Comparison of ENCODE assay signal across 18 cellular contexts in genomic region chr1:14108356-14109275, GRCh38.
A peak's percentile ranks its signal among the peaks of the same experiment; 100 is the strongest.
DNase-seq lines count a peak whose midpoint lies in the region; ATAC-seq and TF ChIP-seq lines count a peak whose summit lies in the region.
"Had no signal": no experiment of that assay in that cellular context is flagged by ENCODE, and none has a peak within 500 bp of the region (broad histone marks: within the 10 kb centered on the region; RNA-seq: fewer than 3 reads in every experiment).

No MANE protein-coding gene starts in this region.

- intact Hi-C loops in Right ventricle myocardium inferior (cut with DNase I): no loop called here
- intact Hi-C loops in cardiac septum (cut with DNase I): no loop called here
- intact Hi-C loops in left ventricle myocardium superior (cut with micrococcal nuclease): no loop called here

- DNase-seq in Right ventricle myocardium inferior (ENCODE audit: missing footprints) (no peak), cardiac septum (ENCODE audit: low spot score) (no peak), RWPE1 (ENCODE audit: low spot score) (no peak), left ventricle myocardium superior (no peak), DMS53 treated with DMSO at 0.1 percent for 48 hours (lab: John Stamatoyannopoulos, UW; ENCODE audit: unreplicated experiment) (no peak)
- DNase-seq: activated naive CD4-positive, alpha-beta T cell treated with anti-CD3 and anti-CD28 coated beads, Interleukin-2, amount 50 U/mL, for 16 hours; CD4-positive, alpha-beta T cell; MM.1S; naive B cell; NCI-H2171 treated with DMSO at 0.1 percent for 48 hours; stimulated activated naive CD8-positive, alpha-beta T cell treated with anti-CD3 and anti-CD28 coated beads, Interleukin-15, Interleukin-2, amounts not matched to agents 100 U/mL and 50 U/mL, for 24 hours; uterus had no signal

- POLR2A ChIA-PET in RWPE1 (lab: Yijun Ruan, JAX; ENCODE audit: low non-redundant PET): no interaction called here

- ATAC-seq in Right ventricle myocardium inferior (peak; percentile 61), left ventricle myocardium superior (peak; percentile 78), GM19467 (IDR thresholded peaks at IDR 0.05; ENCODE audit: unreplicated experiment) (no peak), GM19351 (IDR thresholded peaks at IDR 0.05; ENCODE audit: unreplicated experiment) (no peak)
- ATAC-seq: A549; activated CD4-positive, CD25-positive, alpha-beta regulatory T cell treated with anti-CD3 and anti-CD28 coated beads, Interleukin-2, amount 50 U/mL, for 24 hours; Panc1; stimulated activated naive CD8-positive, alpha-beta T cell treated with anti-CD3 and anti-CD28 coated beads, Interleukin-15, Interleukin-2, amounts not matched to agents 100 U/mL and 50 U/mL, for 24 hours had no signal

- CTCF ChIA-PET in RWPE1 (lab: Yijun Ruan, JAX): interaction anchor here (1.0 kb wide), 1 partner anchor 938 kb away, joined by 3 read pairs; no protein-coding TSS in a partner anchor

- peak overlapping the region; percentile 31; the same call in 1 of the 2 replicates for H3K27ac ChIP-seq in RWPE1
- H3K27ac ChIP-seq in temporal lobe (ENCODE audit: low read depth, low read length): peak overlapping the region; percentile 1
- H3K27ac ChIP-seq: A549, uterus had no signal

- no peak for TF ChIP-seq CTCF in RWPE1 (conservative IDR thresholded peaks at IDR 0.05; ENCODE audit: low read depth)

Comparison
In these comparisons a context has a peak if more than half of its experiments do, and no peak if none do; other contexts are left out.
1. ATAC-seq: peak in Right ventricle myocardium inferior (single experiment) and left ventricle myocardium superior (single experiment); none in GM19467 (single experiment) and GM19351 (single experiment).